1 cellular context compared by ENCODE assay signal in the genomic region with DNA sequence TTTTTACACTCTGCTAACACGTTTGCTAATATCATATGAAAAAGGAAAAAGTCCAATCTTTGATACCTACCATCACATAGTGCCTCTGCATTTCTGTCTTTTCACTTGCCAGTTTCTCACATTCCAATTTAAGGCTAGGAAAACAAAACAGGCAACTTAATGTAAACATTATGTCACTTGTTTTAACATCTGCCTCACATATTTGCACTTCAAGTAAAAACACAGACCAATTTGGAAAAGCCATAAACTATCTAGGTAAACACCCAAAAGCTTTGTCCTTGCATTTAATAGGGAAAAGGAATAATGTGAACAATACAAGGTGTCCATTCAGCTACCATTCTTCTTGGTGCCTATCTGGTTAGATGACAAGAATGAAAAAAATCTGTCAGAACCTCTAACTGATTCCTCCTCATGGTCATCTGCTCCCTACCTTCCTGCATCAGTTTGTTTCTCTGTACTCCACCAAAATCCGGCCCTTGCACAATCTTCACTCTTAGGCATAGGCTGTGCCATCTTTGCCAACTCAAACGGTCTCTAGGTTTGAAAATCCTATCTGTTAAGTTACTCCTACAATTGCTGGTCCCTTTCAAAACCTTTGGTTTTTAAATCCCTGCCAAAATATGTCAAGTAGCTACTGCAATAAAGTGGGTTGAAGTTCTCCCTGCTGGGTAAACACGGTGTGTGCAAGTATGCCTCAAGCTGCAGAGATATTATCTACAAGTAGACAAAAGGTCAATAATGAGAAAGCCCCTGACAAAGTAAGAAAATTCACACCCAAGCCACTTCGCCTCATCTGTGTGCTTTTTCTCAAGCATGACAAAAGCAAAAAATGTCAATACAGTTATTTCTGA.
TF ChIP-seq lines count a peak whose summit lies in the region.

No MANE protein-coding gene starts in this region.

TF ChIP-seq in HepG2, 621 proteins besides CTCF, POLR2A, EP300 and RAD21 (continued from another document and continues in another):
- TF ChIP-seq, protein P1, sequence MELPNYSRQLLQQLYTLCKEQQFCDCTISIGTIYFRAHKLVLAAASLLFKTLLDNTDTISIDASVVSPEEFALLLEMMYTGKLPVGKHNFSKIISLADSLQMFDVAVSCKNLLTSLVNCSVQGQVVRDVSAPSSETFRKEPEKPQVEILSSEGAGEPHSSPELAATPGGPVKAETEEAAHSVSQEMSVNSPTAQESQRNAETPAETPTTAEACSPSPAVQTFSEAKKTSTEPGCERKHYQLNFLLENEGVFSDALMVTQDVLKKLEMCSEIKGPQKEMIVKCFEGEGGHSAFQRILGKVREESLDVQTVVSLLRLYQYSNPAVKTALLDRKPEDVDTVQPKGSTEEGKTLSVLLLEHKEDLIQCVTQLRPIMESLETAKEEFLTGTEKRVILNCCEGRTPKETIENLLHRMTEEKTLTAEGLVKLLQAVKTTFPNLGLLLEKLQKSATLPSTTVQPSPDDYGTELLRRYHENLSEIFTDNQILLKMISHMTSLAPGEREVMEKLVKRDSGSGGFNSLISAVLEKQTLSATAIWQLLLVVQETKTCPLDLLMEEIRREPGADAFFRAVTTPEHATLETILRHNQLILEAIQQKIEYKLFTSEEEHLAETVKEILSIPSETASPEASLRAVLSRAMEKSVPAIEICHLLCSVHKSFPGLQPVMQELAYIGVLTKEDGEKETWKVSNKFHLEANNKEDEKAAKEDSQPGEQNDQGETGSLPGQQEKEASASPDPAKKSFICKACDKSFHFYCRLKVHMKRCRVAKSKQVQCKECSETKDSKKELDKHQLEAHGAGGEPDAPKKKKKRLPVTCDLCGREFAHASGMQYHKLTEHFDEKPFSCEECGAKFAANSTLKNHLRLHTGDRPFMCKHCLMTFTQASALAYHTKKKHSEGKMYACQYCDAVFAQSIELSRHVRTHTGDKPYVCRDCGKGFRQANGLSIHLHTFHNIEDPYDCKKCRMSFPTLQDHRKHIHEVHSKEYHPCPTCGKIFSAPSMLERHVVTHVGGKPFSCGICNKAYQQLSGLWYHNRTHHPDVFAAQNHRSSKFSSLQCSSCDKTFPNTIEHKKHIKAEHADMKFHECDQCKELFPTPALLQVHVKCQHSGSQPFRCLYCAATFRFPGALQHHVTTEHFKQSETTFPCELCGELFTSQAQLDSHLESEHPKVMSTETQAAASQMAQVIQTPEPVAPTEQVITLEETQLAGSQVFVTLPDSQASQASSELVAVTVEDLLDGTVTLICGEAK (IDR thresholded peaks at IDR 0.05) = no peak
- TF ChIP-seq, protein P1 (CRISPR knock-in tag; IDR thresholded peaks at IDR 0.05) = no peak
- TF ChIP-seq ATF7-NPFF (CRISPR knock-in tag; IDR thresholded peaks at IDR 0.05; ENCODE audit: low read depth) (no peak), MBNL3 (CRISPR knock-in tag; conservative IDR thresholded peaks at IDR 0.05) (no peak), SMC3 (IDR thresholded peaks at IDR 0.05; ENCODE audit: low read length) (no peak), TGIF2 (CRISPR knock-in tag; IDR thresholded peaks at IDR 0.05) (peak; percentile 50; the same call in 1 of the 2 replicates), XRCC5 (optimal IDR thresholded peaks at IDR 0.05; ENCODE audit: low read length) (no peak), WIZ (CRISPR knock-in tag; IDR thresholded peaks at IDR 0.05) (no peak), ZNF773 (CRISPR knock-in tag; IDR thresholded peaks at IDR 0.05; ENCODE audit: borderline replicate concordance) (no peak), HMG20A (CRISPR knock-in tag; IDR thresholded peaks at IDR 0.05; ENCODE audit: borderline replicate concordance) (no peak; the same call in 1 of the 2 replicates), MED13 (CRISPR knock-in tag; IDR thresholded peaks at IDR 0.05) (no peak), ZNF614 (CRISPR knock-in tag; IDR thresholded peaks at IDR 0.05; ENCODE audit: borderline replicate concordance) (no peak), MIER2 (CRISPR knock-in tag; IDR thresholded peaks at IDR 0.05) (no peak), SIN3A (IDR thresholded peaks at IDR 0.05; ENCODE audit: borderline replicate concordance, low read depth, low read length) (no peak), SOX6 (IDR thresholded peaks at IDR 0.05) (no peak), SOX6 (CRISPR knock-in tag; IDR thresholded peaks at IDR 0.05) (peak; percentile 26; the same call in 1 of the 2 replicates), ZNF788 (CRISPR knock-in tag; IDR thresholded peaks at IDR 0.05; ENCODE audit: borderline replicate concordance) (no peak), MED1 (CRISPR knock-in tag; IDR thresholded peaks at IDR 0.05) (peak; percentile 24; the same call in 1 of the 2 replicates), ZNF569 (CRISPR knock-in tag; IDR thresholded peaks at IDR 0.05; ENCODE audit: borderline replicate concordance) (no peak), EZH2 (conservative IDR thresholded peaks at IDR 0.05; ENCODE audit: low read depth, low read length) (no peak), TEAD3 (CRISPR knock-in tag; optimal IDR thresholded peaks at IDR 0.05; ENCODE audit: borderline replicate concordance) (peak; percentile 51), KLF11 (CRISPR knock-in tag; IDR thresholded peaks at IDR 0.05) (no peak), ZC3H13 (CRISPR knock-in tag; IDR thresholded peaks at IDR 0.05) (0 out of 2 replicates have a peak, but pooled peaks have one; percentile 34), KAT7 (CRISPR knock-in tag; IDR thresholded peaks at IDR 0.05; ENCODE audit: borderline replicate concordance) (no peak), KMT2A (CRISPR knock-in tag; IDR thresholded peaks at IDR 0.05) (no peak), ZSCAN25 (CRISPR knock-in tag; IDR thresholded peaks at IDR 0.05) (no peak), ZNF33A (CRISPR knock-in tag; IDR thresholded peaks at IDR 0.05; ENCODE audit: borderline replicate concordance) (no peak), ARNT2 (CRISPR knock-in tag; IDR thresholded peaks at IDR 0.05; ENCODE audit: low read depth) (no peak), ATF7 (IDR thresholded peaks at IDR 0.05) (no peak), ATF7 (CRISPR knock-in tag; IDR thresholded peaks at IDR 0.05) (no peak), ZNF296 (CRISPR knock-in tag; conservative IDR thresholded peaks at IDR 0.05) (no peak), ZC3H4 (CRISPR knock-in tag; IDR thresholded peaks at IDR 0.05; ENCODE audit: borderline replicate concordance) (no peak), FOXM1 (CRISPR knock-in tag; IDR thresholded peaks at IDR 0.05) (no peak)
- TF ChIP-seq, protein P2, sequence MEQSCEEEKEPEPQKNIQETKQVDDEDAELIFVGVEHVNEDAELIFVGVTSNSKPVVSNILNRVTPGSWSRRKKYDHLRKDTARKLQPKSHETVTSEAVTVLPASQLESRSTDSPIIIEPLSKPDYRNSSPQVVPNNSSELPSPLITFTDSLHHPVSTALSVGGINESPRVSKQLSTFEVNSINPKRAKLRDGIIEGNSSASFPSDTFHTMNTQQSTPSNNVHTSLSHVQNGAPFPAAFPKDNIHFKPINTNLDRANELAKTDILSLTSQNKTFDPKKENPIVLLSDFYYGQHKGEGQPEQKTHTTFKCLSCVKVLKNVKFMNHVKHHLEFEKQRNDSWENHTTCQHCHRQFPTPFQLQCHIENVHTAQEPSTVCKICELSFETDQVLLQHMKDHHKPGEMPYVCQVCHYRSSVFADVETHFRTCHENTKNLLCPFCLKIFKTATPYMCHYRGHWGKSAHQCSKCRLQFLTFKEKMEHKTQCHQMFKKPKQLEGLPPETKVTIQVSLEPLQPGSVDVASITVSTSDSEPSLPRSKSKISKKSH (CRISPR knock-in tag; IDR thresholded peaks at IDR 0.05; ENCODE audit: borderline replicate concordance) = no peak
- TF ChIP-seq, protein P3, sequence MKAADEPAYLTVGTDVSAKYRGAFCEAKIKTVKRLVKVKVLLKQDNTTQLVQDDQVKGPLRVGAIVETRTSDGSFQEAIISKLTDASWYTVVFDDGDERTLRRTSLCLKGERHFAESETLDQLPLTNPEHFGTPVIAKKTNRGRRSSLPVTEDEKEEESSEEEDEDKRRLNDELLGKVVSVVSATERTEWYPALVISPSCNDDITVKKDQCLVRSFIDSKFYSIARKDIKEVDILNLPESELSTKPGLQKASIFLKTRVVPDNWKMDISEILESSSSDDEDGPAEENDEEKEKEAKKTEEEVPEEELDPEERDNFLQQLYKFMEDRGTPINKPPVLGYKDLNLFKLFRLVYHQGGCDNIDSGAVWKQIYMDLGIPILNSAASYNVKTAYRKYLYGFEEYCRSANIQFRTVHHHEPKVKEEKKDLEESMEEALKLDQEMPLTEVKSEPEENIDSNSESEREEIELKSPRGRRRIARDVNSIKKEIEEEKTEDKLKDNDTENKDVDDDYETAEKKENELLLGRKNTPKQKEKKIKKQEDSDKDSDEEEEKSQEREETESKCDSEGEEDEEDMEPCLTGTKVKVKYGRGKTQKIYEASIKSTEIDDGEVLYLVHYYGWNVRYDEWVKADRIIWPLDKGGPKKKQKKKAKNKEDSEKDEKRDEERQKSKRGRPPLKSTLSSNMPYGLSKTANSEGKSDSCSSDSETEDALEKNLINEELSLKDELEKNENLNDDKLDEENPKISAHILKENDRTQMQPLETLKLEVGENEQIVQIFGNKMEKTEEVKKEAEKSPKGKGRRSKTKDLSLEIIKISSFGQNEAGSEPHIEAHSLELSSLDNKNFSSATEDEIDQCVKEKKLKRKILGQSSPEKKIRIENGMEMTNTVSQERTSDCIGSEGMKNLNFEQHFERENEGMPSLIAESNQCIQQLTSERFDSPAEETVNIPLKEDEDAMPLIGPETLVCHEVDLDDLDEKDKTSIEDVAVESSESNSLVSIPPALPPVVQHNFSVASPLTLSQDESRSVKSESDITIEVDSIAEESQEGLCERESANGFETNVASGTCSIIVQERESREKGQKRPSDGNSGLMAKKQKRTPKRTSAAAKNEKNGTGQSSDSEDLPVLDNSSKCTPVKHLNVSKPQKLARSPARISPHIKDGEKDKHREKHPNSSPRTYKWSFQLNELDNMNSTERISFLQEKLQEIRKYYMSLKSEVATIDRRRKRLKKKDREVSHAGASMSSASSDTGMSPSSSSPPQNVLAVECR (CRISPR knock-in tag; IDR thresholded peaks at IDR 0.05; ENCODE audit: borderline replicate concordance) = no peak
- TF ChIP-seq, protein P4, sequence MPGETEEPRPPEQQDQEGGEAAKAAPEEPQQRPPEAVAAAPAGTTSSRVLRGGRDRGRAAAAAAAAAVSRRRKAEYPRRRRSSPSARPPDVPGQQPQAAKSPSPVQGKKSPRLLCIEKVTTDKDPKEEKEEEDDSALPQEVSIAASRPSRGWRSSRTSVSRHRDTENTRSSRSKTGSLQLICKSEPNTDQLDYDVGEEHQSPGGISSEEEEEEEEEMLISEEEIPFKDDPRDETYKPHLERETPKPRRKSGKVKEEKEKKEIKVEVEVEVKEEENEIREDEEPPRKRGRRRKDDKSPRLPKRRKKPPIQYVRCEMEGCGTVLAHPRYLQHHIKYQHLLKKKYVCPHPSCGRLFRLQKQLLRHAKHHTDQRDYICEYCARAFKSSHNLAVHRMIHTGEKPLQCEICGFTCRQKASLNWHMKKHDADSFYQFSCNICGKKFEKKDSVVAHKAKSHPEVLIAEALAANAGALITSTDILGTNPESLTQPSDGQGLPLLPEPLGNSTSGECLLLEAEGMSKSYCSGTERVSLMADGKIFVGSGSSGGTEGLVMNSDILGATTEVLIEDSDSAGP (CRISPR knock-in tag; IDR thresholded peaks at IDR 0.05; ENCODE audit: borderline replicate concordance) = no peak
- TF ChIP-seq, protein P5, sequence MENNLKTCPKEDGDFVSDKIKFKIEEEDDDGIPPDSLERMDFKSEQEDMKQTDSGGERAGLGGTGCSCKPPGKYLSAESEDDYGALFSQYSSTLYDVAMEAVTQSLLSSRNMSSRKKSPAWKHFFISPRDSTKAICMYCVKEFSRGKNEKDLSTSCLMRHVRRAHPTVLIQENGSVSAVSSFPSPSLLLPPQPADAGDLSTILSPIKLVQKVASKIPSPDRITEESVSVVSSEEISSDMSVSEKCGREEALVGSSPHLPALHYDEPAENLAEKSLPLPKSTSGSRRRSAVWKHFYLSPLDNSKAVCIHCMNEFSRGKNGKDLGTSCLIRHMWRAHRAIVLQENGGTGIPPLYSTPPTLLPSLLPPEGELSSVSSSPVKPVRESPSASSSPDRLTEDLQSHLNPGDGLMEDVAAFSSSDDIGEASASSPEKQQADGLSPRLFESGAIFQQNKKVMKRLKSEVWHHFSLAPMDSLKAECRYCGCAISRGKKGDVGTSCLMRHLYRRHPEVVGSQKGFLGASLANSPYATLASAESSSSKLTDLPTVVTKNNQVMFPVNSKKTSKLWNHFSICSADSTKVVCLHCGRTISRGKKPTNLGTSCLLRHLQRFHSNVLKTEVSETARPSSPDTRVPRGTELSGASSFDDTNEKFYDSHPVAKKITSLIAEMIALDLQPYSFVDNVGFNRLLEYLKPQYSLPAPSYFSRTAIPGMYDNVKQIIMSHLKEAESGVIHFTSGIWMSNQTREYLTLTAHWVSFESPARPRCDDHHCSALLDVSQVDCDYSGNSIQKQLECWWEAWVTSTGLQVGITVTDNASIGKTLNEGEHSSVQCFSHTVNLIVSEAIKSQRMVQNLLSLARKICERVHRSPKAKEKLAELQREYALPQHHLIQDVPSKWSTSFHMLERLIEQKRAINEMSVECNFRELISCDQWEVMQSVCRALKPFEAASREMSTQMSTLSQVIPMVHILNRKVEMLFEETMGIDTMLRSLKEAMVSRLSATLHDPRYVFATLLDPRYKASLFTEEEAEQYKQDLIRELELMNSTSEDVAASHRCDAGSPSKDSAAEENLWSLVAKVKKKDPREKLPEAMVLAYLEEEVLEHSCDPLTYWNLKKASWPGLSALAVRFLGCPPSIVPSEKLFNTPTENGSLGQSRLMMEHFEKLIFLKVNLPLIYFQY (CRISPR knock-in tag; IDR thresholded peaks at IDR 0.05; ENCODE audit: borderline replicate concordance) = no peak
